Comparison of ENCODE assay signal across 20 cellular contexts in genomic region chr10:89591796-89592271, GRCh38. TPM values are rescaled to one million over a fixed set of nuclear protein-coding genes. Genes with fewer than 3 reads are reported as not detected.
A peak's percentile ranks its signal among the peaks of the same experiment; 100 is the strongest.
DNase-seq lines count a peak whose midpoint lies in the region; ATAC-seq, FAIRE-seq and TF ChIP-seq lines count a peak whose summit lies in the region.
"Had no signal": no experiment of that assay in that cellular context is flagged by ENCODE, and none has a peak within 500 bp of the region (broad histone marks: within the 10 kb centered on the region; RNA-seq: fewer than 3 reads in every experiment).

No MANE protein-coding gene starts in this region.

- H3K9ac ChIP-seq in GM23248, result no peak overlapping the region
- H3K9ac ChIP-seq: BLaER1 had no signal

- DNase-seq in amniotic epithelial cell (ENCODE audit: low read depth), result peak; percentile 64
- peak; percentile 80 for DNase-seq in foreskin melanocyte
- no peak for DNase-seq in lower lobe of right lung
- peak; percentile 68 for DNase-seq in small intestine
- no peak for DNase-seq in GM23248
- DNase-seq in cortex of kidney (lab: John Stamatoyannopoulos, UW), result no peak
- no peak for DNase-seq in NCI-H1694 (lab: John Stamatoyannopoulos, UW)
- DNase-seq: activated naive CD4-positive, alpha-beta T cell treated with anti-CD3 and anti-CD28 coated beads for 36 hours; DMS79 treated with DMSO at 0.1 percent for 48 hours; dorsolateral prefrontal cortex; glutamatergic neuron; NCI-H187 treated with DMSO at 0.1 percent for 48 hours; NCI-H82; stimulated activated naive CD8-positive, alpha-beta T cell treated with anti-CD3 and anti-CD28 coated beads, Interleukin-15, amount 100 ng/mL, for 72 hours had no signal

- H3K27me3 ChIP-seq in lower lobe of right lung (ENCODE audit: low read depth) (no peaks in the 10 kb centered on the region), small intestine (ENCODE audit: control insufficient read depth in 2 of 2, insufficient read depth in 2 of 2, low read length in 2 of 2) (no peaks in the 10 kb centered on the region), GM23248 (replicated peaks; ENCODE audit: insufficient read depth) (no peaks in the 10 kb centered on the region)
- H3K27me3 ChIP-seq: BLaER1, dorsolateral prefrontal cortex, SJSA1 had no signal

- H3K36me3 ChIP-seq in lower lobe of right lung (no peaks in the 10 kb centered on the region), small intestine (ENCODE audit: control insufficient read depth in 2 of 2, insufficient read depth in 2 of 2, low read length in 2 of 2) (peaks cover 0 to 9% of the 10 kb centered on the region in 2 donors), GM23248 (ENCODE audit: low read depth) (peaks cover 19% of the 10 kb centered on the region; the same call in 1 of the 2 replicates)
- H3K36me3 ChIP-seq: SJSA1 had no signal

- H3K9me3 ChIP-seq in lower lobe of right lung, result no peaks in the 10 kb centered on the region
- no peaks in the 10 kb centered on the region for H3K9me3 ChIP-seq in small intestine (ENCODE audit: control insufficient read depth, low read depth)
- H3K9me3 ChIP-seq in GM23248 (ENCODE audit: low read depth), result no peaks in the 10 kb centered on the region
- H3K9me3 ChIP-seq: BLaER1, SJSA1 had no signal

- in situ Hi-C loops in GM23248 (cut with MboI), result no loop called here

- no peaks in the 10 kb centered on the region for H3K4me1 ChIP-seq in lower lobe of right lung
- no peaks in the 10 kb centered on the region for H3K4me1 ChIP-seq in small intestine (ENCODE audit: control insufficient read depth in 2 of 2, insufficient read depth in 1 of 2, low read depth in 1 of 2, low read length in 1 of 2)
- no peaks in the 10 kb centered on the region for H3K4me1 ChIP-seq in GM23248 (ENCODE audit: insufficient read depth)
- H3K4me1 ChIP-seq: BLaER1 had no signal

- no peak overlapping the region for H2AFZ ChIP-seq in GM23248

- H3K27ac ChIP-seq in lower lobe of right lung, result no peak overlapping the region
- H3K27ac ChIP-seq in small intestine (ENCODE audit: low read depth in 1 of 2, low read length in 1 of 2), result no peak overlapping the region
- H3K27ac ChIP-seq in GM23248, result no peak overlapping the region
- H3K27ac ChIP-seq: BLaER1, SJSA1 had no signal

- no peak for TF ChIP-seq CTCF in lower lobe of right lung (IDR thresholded peaks at IDR 0.05)

- no peak for FAIRE-seq in small intestine (lab: Jason Lieb, UNC)
- FAIRE-seq: GM12878 had no signal

- 64 to 77% (median 67%) methylated on average over 3 of the region's 3 CpGs for WGBS in small intestine, 3 donors
- WGBS in GM23248 (ENCODE audit: low coverage in 1 of 2, low lambda C conversion rate in 2 of 2, missing lambda C conversion rate in 2 of 2), 2 experiments, result 83 to 84% methylated on average over 3 of the region's 3 CpGs

- H3K4me3 ChIP-seq in lower lobe of right lung (no peak overlapping the region), small intestine (ENCODE audit: low read depth in 1 of 2, low read length in 2 of 2) (no peak overlapping the region), GM23248 (no peak overlapping the region)
- H3K4me3 ChIP-seq: BLaER1, dorsolateral prefrontal cortex, GM12878, SJSA1 had no signal

- no peak overlapping the region for H3K4me2 ChIP-seq in GM23248 (ENCODE audit: unreplicated experiment)
- H3K4me2 ChIP-seq: BLaER1 had no signal

- no peaks in the 10 kb centered on the region for H4K20me1 ChIP-seq in GM23248 (ENCODE audit: insufficient read depth)
- H4K20me1 ChIP-seq: BLaER1 had no signal

- ATAC-seq in lower lobe of right lung (peak; percentile 82 to 86), GM19023 (IDR thresholded peaks at IDR 0.05; ENCODE audit: unreplicated experiment) (no peak)
- ATAC-seq: GM12878; stimulated activated naive CD8-positive, alpha-beta T cell treated with anti-CD3 and anti-CD28 coated beads, Interleukin-15, amount 100 ng/mL, for 72 hours had no signal

- intact Hi-C loops in lower lobe of right lung (cut with DNase I), result no loop called here

- H3K9me2 ChIP-seq in GM23248 (ENCODE audit: insufficient read depth), result no peaks in the 10 kb centered on the region

- H3F3A ChIP-seq in GM23248 (ENCODE audit: insufficient read depth), result no peaks in the 10 kb centered on the region

- H3K79me2 ChIP-seq in GM23248 (ENCODE audit: insufficient read depth), result no peaks in the 10 kb centered on the region

RNA-seq across cellular contexts. Expression of gene PANK1, which starts 53.2 kb away (rescaled TPM):
- total RNA-seq in lower lobe of right lung, result 8.2 TPM
- polyA plus RNA-seq in small intestine, result 10 to 100 TPM; 13.1 to 26.8 (median 15.9) TPM
- total RNA-seq in GM23248 (2014; rRNA removed; shearing (Covaris generic)), result 3.6 and 4.6 TPM in 2 replicates
- polyA plus RNA-seq in GM23248 (2016; fragmentation: Nextera tagmentation; extraction: Ambion mirVana), result 2.1 and 3.3 TPM in 2 replicates

RNA-seq across cellular contexts. Expression of gene SLC16A12, which starts 56.4 kb away (rescaled TPM):
- total RNA-seq in lower lobe of right lung, result 1.0 TPM
- polyA plus RNA-seq in small intestine (under 1 TPM in 1 of 3 donors, not detected in 2; 0.21 TPM), GM23248 (2016; fragmentation: Nextera tagmentation; extraction: Ambion mirVana) (not detected in 2 replicates)
- not detected in 2 replicates for total RNA-seq in GM23248 (2014; rRNA removed; shearing (Covaris generic))
- total RNA-seq: activated naive CD4-positive, alpha-beta T cell treated with anti-CD3 and anti-CD28 coated beads for 36 hours; GM12878; mononuclear cell had no signal
- polyA plus RNA-seq: GM12878, IgD-negative memory B cell had no signal

Comparison
In these comparisons a context has a peak if more than half of its experiments do, and no peak if none do; other contexts are left out.
1. DNase-seq: peak in amniotic epithelial cell (single experiment), foreskin melanocyte (single experiment) and small intestine (single experiment); none in lower lobe of right lung (single experiment), GM23248 (single experiment), cortex of kidney (single experiment) and NCI-H1694 (single experiment).